In genomic region chr19:2983351-2984195, GRCh38 we compare ENCODE assay signal across 1 cellular context.
A peak's percentile ranks its signal among the peaks of the same experiment; 100 is the strongest.
TF ChIP-seq lines count a peak whose summit lies in the region.

No MANE protein-coding gene starts in this region.

TF ChIP-seq in H1, 55 proteins besides CTCF, POLR2A, EP300 and RAD21:
- TF ChIP-seq POLR2AphosphoS5 (IDR thresholded peaks at IDR 0.05; ENCODE audit: low read depth, low read length): no peak
- TF ChIP-seq SRF (IDR thresholded peaks at IDR 0.05; ENCODE audit: low read depth, low read length): no peak
- 0 out of 2 replicates have a peak, but pooled peaks have one; percentile 4 for TF ChIP-seq TAF1 (IDR thresholded peaks at IDR 0.05; ENCODE audit: low read depth, low read length)
- TF ChIP-seq SP1 (IDR thresholded peaks at IDR 0.05; ENCODE audit: low read depth, low read length): peak; percentile 88
- TF ChIP-seq HDAC2 (IDR thresholded peaks at IDR 0.05; ENCODE audit: borderline replicate concordance in 1 of 2, low read depth in 2 of 2, low read length in 2 of 2): peak; percentile 96 to 98; a peak in 3 of 4 replicates
- TF ChIP-seq CHD2 (IDR thresholded peaks at IDR 0.05; ENCODE audit: low read length): 0 out of 2 replicates have a peak, but pooled peaks have one; percentile 17
- no peak for TF ChIP-seq RBBP5 (IDR thresholded peaks at IDR 0.05; ENCODE audit: borderline replicate concordance, low read depth, low read length)
- no peak for TF ChIP-seq KDM5A (IDR thresholded peaks at IDR 0.05; ENCODE audit: low read length)
- TF ChIP-seq TEAD4 (IDR thresholded peaks at IDR 0.05; ENCODE audit: low read depth, low read length): peak; percentile 31
- no peak for TF ChIP-seq SIX5 (IDR thresholded peaks at IDR 0.05; ENCODE audit: low read depth, low read length)
- TF ChIP-seq GABPA (IDR thresholded peaks at IDR 0.05; ENCODE audit: borderline replicate concordance, insufficient read depth, low read length): 0 out of 2 replicates have a peak, but pooled peaks have one; percentile 49
- peak; percentile 99 for TF ChIP-seq KDM1A (IDR thresholded peaks at IDR 0.05; ENCODE audit: borderline replicate concordance, low read length)
- TF ChIP-seq CREB1 (IDR thresholded peaks at IDR 0.05): no peak
- TF ChIP-seq, protein P1, sequence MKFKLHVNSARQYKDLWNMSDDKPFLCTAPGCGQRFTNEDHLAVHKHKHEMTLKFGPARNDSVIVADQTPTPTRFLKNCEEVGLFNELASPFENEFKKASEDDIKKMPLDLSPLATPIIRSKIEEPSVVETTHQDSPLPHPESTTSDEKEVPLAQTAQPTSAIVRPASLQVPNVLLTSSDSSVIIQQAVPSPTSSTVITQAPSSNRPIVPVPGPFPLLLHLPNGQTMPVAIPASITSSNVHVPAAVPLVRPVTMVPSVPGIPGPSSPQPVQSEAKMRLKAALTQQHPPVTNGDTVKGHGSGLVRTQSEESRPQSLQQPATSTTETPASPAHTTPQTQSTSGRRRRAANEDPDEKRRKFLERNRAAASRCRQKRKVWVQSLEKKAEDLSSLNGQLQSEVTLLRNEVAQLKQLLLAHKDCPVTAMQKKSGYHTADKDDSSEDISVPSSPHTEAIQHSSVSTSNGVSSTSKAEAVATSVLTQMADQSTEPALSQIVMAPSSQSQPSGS (IDR thresholded peaks at IDR 0.05; ENCODE audit: low read length): 0 out of 2 replicates have a peak, but pooled peaks have one; percentile 70
- TF ChIP-seq CBX8 (IDR thresholded peaks at IDR 0.05; ENCODE audit: borderline replicate concordance, low read depth, low read length): no peak
- no peak for TF ChIP-seq POU5F1 (IDR thresholded peaks at IDR 0.05; ENCODE audit: low read depth, low read length)
- peak; percentile 86 for TF ChIP-seq RXRA (IDR thresholded peaks at IDR 0.05; ENCODE audit: insufficient read depth, low read depth, low read length)
- TF ChIP-seq KDM4A (IDR thresholded peaks at IDR 0.05; ENCODE audit: low read depth, low read length, severe bottlenecking): no peak
- TF ChIP-seq YY1 (IDR thresholded peaks at IDR 0.05; ENCODE audit: low read depth, low read length): 0 out of 2 replicates have a peak, but pooled peaks have one; percentile 44
- peak; percentile 79; the same call in 1 of the 2 replicates for TF ChIP-seq EGR1 (IDR thresholded peaks at IDR 0.05; ENCODE audit: borderline replicate concordance, low read depth, low read length)
- TF ChIP-seq, protein P2, sequence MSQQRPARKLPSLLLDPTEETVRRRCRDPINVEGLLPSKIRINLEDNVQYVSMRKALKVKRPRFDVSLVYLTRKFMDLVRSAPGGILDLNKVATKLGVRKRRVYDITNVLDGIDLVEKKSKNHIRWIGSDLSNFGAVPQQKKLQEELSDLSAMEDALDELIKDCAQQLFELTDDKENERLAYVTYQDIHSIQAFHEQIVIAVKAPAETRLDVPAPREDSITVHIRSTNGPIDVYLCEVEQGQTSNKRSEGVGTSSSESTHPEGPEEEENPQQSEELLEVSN (IDR thresholded peaks at IDR 0.05): 0 out of 2 replicates have a peak, but pooled peaks have one; percentile 45
- peak; percentile 63 for TF ChIP-seq ASH2L (IDR thresholded peaks at IDR 0.05; ENCODE audit: low read length)
- TF ChIP-seq FOSL1 (IDR thresholded peaks at IDR 0.05; ENCODE audit: insufficient read depth, low read depth, low read length): no peak
- no peak for TF ChIP-seq TBP (IDR thresholded peaks at IDR 0.05; ENCODE audit: low read depth, low read length)
- TF ChIP-seq BCL11A (IDR thresholded peaks at IDR 0.05; ENCODE audit: low read depth in 2 of 2, low read length in 2 of 2): no peak
- no peak for TF ChIP-seq RNF2 (IDR thresholded peaks at IDR 0.05; ENCODE audit: borderline replicate concordance, low read depth, low read length, missing control alignments, poor library complexity, severe bottlenecking)
- no peak for TF ChIP-seq ATF3 (IDR thresholded peaks at IDR 0.05; ENCODE audit: insufficient read depth, low read depth, low read length)
